ENCODE assay signal across 8 cellular contexts in the genomic region with DNA sequence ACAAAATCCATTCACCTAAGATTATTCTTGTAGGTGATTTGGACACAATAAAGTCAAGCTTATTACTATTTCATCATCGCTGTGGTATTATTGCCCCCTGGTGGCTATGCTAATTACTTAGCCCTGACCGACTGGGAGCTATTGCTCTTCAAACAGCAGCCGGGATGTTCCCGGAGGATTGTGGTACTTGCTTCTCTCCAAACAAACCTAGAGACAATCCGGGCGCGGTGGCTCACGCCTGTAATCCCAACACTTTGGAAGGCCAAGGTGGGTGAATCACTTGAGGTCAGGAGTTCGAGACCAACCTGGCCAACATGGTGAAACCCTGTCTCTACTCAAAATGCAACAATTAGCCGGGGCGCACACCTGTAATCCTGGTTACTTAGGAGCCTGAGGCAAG. TPM values are rescaled to one million over a fixed set of nuclear protein-coding genes. Genes with fewer than 3 reads are reported as not detected.
A peak's percentile ranks its signal among the peaks of the same experiment; 100 is the strongest.
DNase-seq lines count a peak whose midpoint lies in the region; ATAC-seq and TF ChIP-seq lines count a peak whose summit lies in the region.

No MANE protein-coding gene starts in this region.

- H3K4me1 ChIP-seq in prostate gland (replicated peaks): no peaks in the 10 kb centered on the region

- H3K36me3 ChIP-seq in prostate gland: no peaks in the 10 kb centered on the region

- TF ChIP-seq POLR2A in prostate gland (IDR thresholded peaks at IDR 0.05): no peak

- in situ Hi-C loops in ACHN (cut with HindIII; ENCODE audit: low pct_ligation_motif_present, low pct_unique_long_range_greater_than_20kb, low sequenced_read_pairs): no loop called here

- H3K9me3 ChIP-seq in prostate gland: no peaks in the 10 kb centered on the region

- H3K27ac ChIP-seq in prostate gland: no peak overlapping the region

- intact Hi-C loops in prostate gland (cut with DNase I): loop anchor here (2.0 to 10.0 kb wide), 5 partner anchors 119 to 754 kb away; no protein-coding TSS in a partner anchor

- no peak overlapping the region for H3K4me3 ChIP-seq in prostate gland

- peak; percentile 58 for DNase-seq in ACHN
- DNase-seq in GM03348 (ENCODE audit: low spot score): peak; percentile 86
- DNase-seq in NCI-H1694 (lab: John Stamatoyannopoulos, UW): peak; percentile 64
- DNase-seq in activated T-cell treated with anti-CD3 and anti-CD28 coated beads, Interleukin-2, amount 50 U/mL, for 48 hours: peak; percentile 28
- DNase-seq in glomerular endothelial cell (ENCODE audit: extremely low read depth, low read depth, low spot score): peak; percentile 66
- peak; percentile 76 for DNase-seq in prostate gland (ENCODE audit: low spot score)
- no peak for DNase-seq in UCSD-AML1 (lab: John Stamatoyannopoulos, UW; ENCODE audit: unreplicated experiment)

- WGBS in prostate gland: 26% methylated on average over 11 of the region's 11 CpGs

- TF ChIP-seq CTCF in prostate gland (IDR thresholded peaks at IDR 0.05): peak; percentile 30 to 76 (median 74)

- H3K27me3 ChIP-seq in prostate gland (replicated peaks; ENCODE audit: insufficient read depth): no peaks in the 10 kb centered on the region

- no peak for ATAC-seq in HG03378 (IDR thresholded peaks at IDR 0.05; ENCODE audit: unreplicated experiment)

RNA-seq across cellular contexts. Expression of a gene that starts 15.4 kb away (rescaled TPM):
- total RNA-seq in glomerular endothelial cell (not detected in 2 replicates), prostate gland (10 to 100 TPM in 1 of 2 donors, not detected in 1; 15.6 TPM)
